Comparison of ENCODE assay signal across 9 cellular contexts in the genomic region with DNA sequence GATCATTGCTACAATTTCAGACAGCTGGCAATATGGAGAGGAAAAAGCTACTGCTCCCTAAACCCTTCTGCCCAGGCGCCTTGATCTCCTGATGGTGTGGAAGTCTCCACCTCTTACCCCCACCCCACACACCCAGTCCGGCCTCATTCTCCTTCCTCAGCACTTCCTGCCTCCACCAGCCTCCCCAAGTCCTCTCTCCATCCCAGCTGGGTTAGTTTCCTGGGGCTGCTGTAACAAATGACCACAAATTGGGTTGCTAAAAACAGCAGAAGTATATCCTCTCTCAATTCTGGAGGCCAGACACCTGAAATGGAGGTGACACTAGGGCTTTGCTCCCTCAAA. TPM values are rescaled to one million over a fixed set of nuclear protein-coding genes. Genes with fewer than 3 reads are reported as not detected.
A peak's percentile ranks its signal among the peaks of the same experiment; 100 is the strongest.
DNase-seq lines count a peak whose midpoint lies in the region; ATAC-seq, FAIRE-seq and TF ChIP-seq lines count a peak whose summit lies in the region.
"Had no signal": no experiment of that assay in that cellular context is flagged by ENCODE, and none has a peak within 500 bp of the region (broad histone marks: within the 10 kb centered on the region; RNA-seq: fewer than 3 reads in every experiment).

No MANE protein-coding gene starts in this region.

- H3K27me3 ChIP-seq in Caco-2 (replicated peaks; ENCODE audit: control insufficient read depth, insufficient read depth, low read length) (no peaks in the 10 kb centered on the region), MG63 (no peaks in the 10 kb centered on the region), bronchial epithelial cell (ENCODE audit: control insufficient read depth, insufficient read depth, low read length) (no peaks in the 10 kb centered on the region)
- no peaks in the 10 kb centered on the region for H3K27me3 ChIP-seq in naive thymus-derived CD4-positive, alpha-beta T cell (ENCODE audit: control insufficient read depth in 2 of 2, insufficient read depth in 2 of 2, low read length in 2 of 2)

- intact Hi-C loops in Caco-2 (cut with micrococcal nuclease; ENCODE audit: unreplicated experiment) = no loop called here
- intact Hi-C loops in naive thymus-derived CD4-positive, alpha-beta T cell (cut with micrococcal nuclease) = no loop called here

- H3K4me3 ChIP-seq in Caco-2 (ENCODE audit: low read depth, low read length) (peak overlapping the region; percentile 60), MG63 (peak overlapping the region; percentile 85), bronchial epithelial cell (ENCODE audit: low read depth, low read length) (peak overlapping the region; percentile 64)
- H3K4me3 ChIP-seq in naive thymus-derived CD4-positive, alpha-beta T cell (ENCODE audit: low read length) = peak overlapping the region; percentile 69

- CTCF ChIA-PET in Caco-2 (lab: Charles Lee) = interaction anchor here (0.5 to 1.9 kb wide), 2 partner anchors 47 to 50 kb away, joined by 3 to 7 read pairs; a partner anchor contains a TSS
- CTCF ChIA-PET in naive thymus-derived CD4-positive, alpha-beta T cell (lab: Charles Lee) = interaction anchor here (0.7 to 2.3 kb wide), 4 partner anchors 10 to 67 kb away, joined by 3 to 15 read pairs (median 3); no protein-coding TSS in a partner anchor

- no peaks in the 10 kb centered on the region for H3K9me3 Mint-ChIP-seq in Caco-2 (ENCODE audit: unreplicated experiment)
- peaks cover 0 to 4% (median 0%) of the 10 kb centered on the region in 11 donors for H3K9me3 Mint-ChIP-seq in naive thymus-derived CD4-positive, alpha-beta T cell

- POLR2A ChIA-PET in Caco-2 (lab: Charles Lee) = no interaction called here
- POLR2A ChIA-PET in naive thymus-derived CD4-positive, alpha-beta T cell (lab: Charles Lee) = interaction anchor here (0.7 to 2.5 kb wide), 5 partner anchors 10 to 65 kb away, joined by 3 to 10 read pairs (median 6); no protein-coding TSS in a partner anchor

- peak overlapping the region; percentile 80 for H3K4me3 Mint-ChIP-seq in Caco-2 (ENCODE audit: unreplicated experiment)
- peak overlapping the region; percentile 79 to 93 (median 90) for H3K4me3 Mint-ChIP-seq in naive thymus-derived CD4-positive, alpha-beta T cell

- H3K4me1 ChIP-seq in Caco-2 = no peaks in the 10 kb centered on the region
- H3K4me1 ChIP-seq in naive thymus-derived CD4-positive, alpha-beta T cell (ENCODE audit: control insufficient read depth in 2 of 2, insufficient read depth in 2 of 2, low read length in 2 of 2) = peaks cover 19 to 21% of the 10 kb centered on the region in 2 donors

- no peak overlapping the region for H3K27ac ChIP-seq in naive thymus-derived CD4-positive, alpha-beta T cell (ENCODE audit: low read depth, low read length)

- no peak overlapping the region for H3K27ac Mint-ChIP-seq in Caco-2 (ENCODE audit: unreplicated experiment)
- peak overlapping the region in 8 of 9 donors; percentile 35 to 83 (median 65) for H3K27ac Mint-ChIP-seq in naive thymus-derived CD4-positive, alpha-beta T cell

- BruUV-seq in Caco-2 (replicated peaks; lab: Mats Ljungman, UMichigan) = no TSS peak

- no peak for DNase-seq in Caco-2
- DNase-seq in MG63 = peak; percentile 11
- no peak for DNase-seq in bronchial epithelial cell (ENCODE audit: low read depth)
- DNase-seq in naive thymus-derived CD4-positive, alpha-beta T cell = peak in 2 of 9 donors; percentile 8 to 27
- no peak for DNase-seq in cortex of kidney (lab: John Stamatoyannopoulos, UW)
- no peak for DNase-seq in stimulated activated CD4-positive, alpha-beta T cell treated with anti-CD3 and anti-CD28 coated beads, Interleukin-12 subunit alpha, Interleukin-12 subunit beta, amount 100 ng/mL, for 4 hours
- no peak for DNase-seq in dermis blood vessel endothelial cell

- TF ChIP-seq CTCF in Caco-2 (IDR thresholded peaks at IDR 0.05; ENCODE audit: insufficient read depth in 1 of 2, low read depth in 1 of 2, low read length in 1 of 2, severe bottlenecking in 1 of 2, unreplicated experiment in 1 of 2) = no peak
- TF ChIP-seq CTCF in bronchial epithelial cell (IDR thresholded peaks at IDR 0.05; ENCODE audit: insufficient read depth, low read length, severe bottlenecking) = no peak

- FAIRE-seq in bronchial epithelial cell (lab: Jason Lieb, UNC) = no peak

- no peak for ATAC-seq in naive thymus-derived CD4-positive, alpha-beta T cell
- ATAC-seq in GM21360 (IDR thresholded peaks at IDR 0.05; ENCODE audit: unreplicated experiment) = no peak

- H3K27me3 Mint-ChIP-seq in Caco-2 (ENCODE audit: insufficient read depth, unreplicated experiment) = no peaks in the 10 kb centered on the region
- H3K27me3 Mint-ChIP-seq in naive thymus-derived CD4-positive, alpha-beta T cell = no peaks in the 10 kb centered on the region

- peaks cover 6% of the 10 kb centered on the region for H3K4me1 Mint-ChIP-seq in Caco-2 (ENCODE audit: low read depth, unreplicated experiment)
- peaks cover 23 to 63% (median 49%) of the 10 kb centered on the region in 7 donors for H3K4me1 Mint-ChIP-seq in naive thymus-derived CD4-positive, alpha-beta T cell

- no peaks in the 10 kb centered on the region for H3K36me3 ChIP-seq in Caco-2 (ENCODE audit: control insufficient read depth, insufficient read depth, low read length)
- no peaks in the 10 kb centered on the region for H3K36me3 ChIP-seq in MG63
- peaks cover 1% of the 10 kb centered on the region for H3K36me3 ChIP-seq in bronchial epithelial cell (ENCODE audit: control insufficient read depth, insufficient read depth, low read length)
- peaks cover 0 to 4% (median 0%) of the 10 kb centered on the region in 3 experiments for H3K36me3 ChIP-seq in naive thymus-derived CD4-positive, alpha-beta T cell (ENCODE audit: control insufficient read depth in 2 of 3, insufficient read depth in 3 of 3, low read length in 3 of 3)

- H3K9me3 ChIP-seq in Caco-2 (no peaks in the 10 kb centered on the region), MG63 (no peaks in the 10 kb centered on the region)
- no peaks in the 10 kb centered on the region for H3K9me3 ChIP-seq in naive thymus-derived CD4-positive, alpha-beta T cell (ENCODE audit: control insufficient read depth in 2 of 3, low read length in 3 of 3)

- H3K36me3 Mint-ChIP-seq in Caco-2 (ENCODE audit: insufficient read depth, unreplicated experiment) = peaks cover 7% of the 10 kb centered on the region
- peaks cover 0 to 9% (median 5%) of the 10 kb centered on the region in 5 donors for H3K36me3 Mint-ChIP-seq in naive thymus-derived CD4-positive, alpha-beta T cell

RNA-seq across cellular contexts. Expression of a gene that starts 1.1 kb away (rescaled TPM):
- total RNA-seq in Caco-2 (2022) (23.8 and 26.3 TPM in 2 replicates), bronchial epithelial cell (37.1 and 53.4 TPM in 2 replicates), dermis blood vessel endothelial cell (27.0 and 42.4 TPM in 2 replicates)
- 47.7 and 73.2 TPM in 2 replicates for total RNA-seq in MG63 (2014; rRNA removed; shearing (Covaris generic); ENCODE audit: low replicate concordance)
- total RNA-seq in naive thymus-derived CD4-positive, alpha-beta T cell = 10 to 100 TPM; 13.7 to 27.6 (median 21.0) TPM
- 10 to 100 TPM; 33.9 to 42.0 TPM for polyA plus RNA-seq in naive thymus-derived CD4-positive, alpha-beta T cell

RNA-seq across cellular contexts. Expression of a gene that starts 47.0 kb away (rescaled TPM):
- total RNA-seq in Caco-2 (2022) (9.0 and 12.0 TPM in 2 replicates), bronchial epithelial cell (0.77 and 1.3 TPM in 2 replicates), dermis blood vessel endothelial cell (0.05 and 0.17 TPM in 2 replicates)
- total RNA-seq in MG63 (2014; rRNA removed; shearing (Covaris generic); ENCODE audit: low replicate concordance) = 7.9 and 8.6 TPM in 2 replicates
- total RNA-seq in naive thymus-derived CD4-positive, alpha-beta T cell = not detected
- not detected for polyA plus RNA-seq in naive thymus-derived CD4-positive, alpha-beta T cell
- total RNA-seq: RPMI7951 had no signal
